In the genomic region with DNA sequence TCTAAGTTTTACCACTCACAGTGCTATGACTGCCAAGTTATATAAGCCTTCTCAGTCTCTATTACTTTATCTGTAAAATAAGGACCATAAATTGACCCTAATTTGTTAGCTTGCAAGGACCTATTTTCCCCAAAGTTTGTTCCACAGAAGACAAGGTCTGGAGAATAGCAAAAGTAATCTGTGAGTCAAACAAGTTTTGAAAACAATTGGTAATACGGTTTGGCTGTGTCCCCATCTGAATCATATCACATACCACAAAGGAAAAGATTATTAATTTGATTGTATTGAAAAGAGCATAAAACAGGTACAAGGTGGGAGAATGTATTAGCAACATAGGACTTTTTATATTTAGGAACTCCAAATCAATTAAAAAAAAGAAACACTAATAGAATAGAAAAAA, we compare ENCODE assay signal across 2 cellular contexts.
TF ChIP-seq lines count a peak whose summit lies in the region.

No MANE protein-coding gene starts in this region.

TF ChIP-seq in SK-N-SH, 30 proteins besides CTCF, POLR2A, EP300 and RAD21:
- TF ChIP-seq NFIC (IDR thresholded peaks at IDR 0.05; ENCODE audit: borderline replicate concordance) (no peak; the same call in 1 of the 2 replicates), EZH2phosphoT487 (IDR thresholded peaks at IDR 0.05; ENCODE audit: borderline replicate concordance, low read depth) (no peak), JUND (IDR thresholded peaks at IDR 0.05) (peak; percentile 16; the same call in 1 of the 2 replicates), MEF2A (IDR thresholded peaks at IDR 0.05; ENCODE audit: borderline replicate concordance, low read depth) (no peak), RFX5 (IDR thresholded peaks at IDR 0.05; ENCODE audit: low read length) (no peak), YY1 (IDR thresholded peaks at IDR 0.05; ENCODE audit: low read depth) (no peak), TCF12 (IDR thresholded peaks at IDR 0.05) (peak; percentile 54; the same call in 1 of the 2 replicates), POLR2AphosphoS5 (IDR thresholded peaks at IDR 0.05; ENCODE audit: low read depth, low read length) (no peak), FOSL2 (IDR thresholded peaks at IDR 0.05; ENCODE audit: borderline replicate concordance, low read depth) (no peak), FOXJ3 (CRISPR knock-in tag; IDR thresholded peaks at IDR 0.05) (no peak), MXI1 (IDR thresholded peaks at IDR 0.05; ENCODE audit: low read depth, low read length) (no peak)
- TF ChIP-seq, protein P1, sequence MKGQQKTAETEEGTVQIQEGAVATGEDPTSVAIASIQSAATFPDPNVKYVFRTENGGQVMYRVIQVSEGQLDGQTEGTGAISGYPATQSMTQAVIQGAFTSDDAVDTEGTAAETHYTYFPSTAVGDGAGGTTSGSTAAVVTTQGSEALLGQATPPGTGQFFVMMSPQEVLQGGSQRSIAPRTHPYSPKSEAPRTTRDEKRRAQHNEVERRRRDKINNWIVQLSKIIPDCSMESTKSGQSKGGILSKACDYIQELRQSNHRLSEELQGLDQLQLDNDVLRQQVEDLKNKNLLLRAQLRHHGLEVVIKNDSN (IDR thresholded peaks at IDR 0.05; ENCODE audit: borderline replicate concordance, low read depth), result no peak
- TF ChIP-seq, protein P2, sequence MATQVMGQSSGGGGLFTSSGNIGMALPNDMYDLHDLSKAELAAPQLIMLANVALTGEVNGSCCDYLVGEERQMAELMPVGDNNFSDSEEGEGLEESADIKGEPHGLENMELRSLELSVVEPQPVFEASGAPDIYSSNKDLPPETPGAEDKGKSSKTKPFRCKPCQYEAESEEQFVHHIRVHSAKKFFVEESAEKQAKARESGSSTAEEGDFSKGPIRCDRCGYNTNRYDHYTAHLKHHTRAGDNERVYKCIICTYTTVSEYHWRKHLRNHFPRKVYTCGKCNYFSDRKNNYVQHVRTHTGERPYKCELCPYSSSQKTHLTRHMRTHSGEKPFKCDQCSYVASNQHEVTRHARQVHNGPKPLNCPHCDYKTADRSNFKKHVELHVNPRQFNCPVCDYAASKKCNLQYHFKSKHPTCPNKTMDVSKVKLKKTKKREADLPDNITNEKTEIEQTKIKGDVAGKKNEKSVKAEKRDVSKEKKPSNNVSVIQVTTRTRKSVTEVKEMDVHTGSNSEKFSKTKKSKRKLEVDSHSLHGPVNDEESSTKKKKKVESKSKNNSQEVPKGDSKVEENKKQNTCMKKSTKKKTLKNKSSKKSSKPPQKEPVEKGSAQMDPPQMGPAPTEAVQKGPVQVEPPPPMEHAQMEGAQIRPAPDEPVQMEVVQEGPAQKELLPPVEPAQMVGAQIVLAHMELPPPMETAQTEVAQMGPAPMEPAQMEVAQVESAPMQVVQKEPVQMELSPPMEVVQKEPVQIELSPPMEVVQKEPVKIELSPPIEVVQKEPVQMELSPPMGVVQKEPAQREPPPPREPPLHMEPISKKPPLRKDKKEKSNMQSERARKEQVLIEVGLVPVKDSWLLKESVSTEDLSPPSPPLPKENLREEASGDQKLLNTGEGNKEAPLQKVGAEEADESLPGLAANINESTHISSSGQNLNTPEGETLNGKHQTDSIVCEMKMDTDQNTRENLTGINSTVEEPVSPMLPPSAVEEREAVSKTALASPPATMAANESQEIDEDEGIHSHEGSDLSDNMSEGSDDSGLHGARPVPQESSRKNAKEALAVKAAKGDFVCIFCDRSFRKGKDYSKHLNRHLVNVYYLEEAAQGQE (IDR thresholded peaks at IDR 0.05; ENCODE audit: low read depth, low read length), result no peak
- TF ChIP-seq, protein P3, sequence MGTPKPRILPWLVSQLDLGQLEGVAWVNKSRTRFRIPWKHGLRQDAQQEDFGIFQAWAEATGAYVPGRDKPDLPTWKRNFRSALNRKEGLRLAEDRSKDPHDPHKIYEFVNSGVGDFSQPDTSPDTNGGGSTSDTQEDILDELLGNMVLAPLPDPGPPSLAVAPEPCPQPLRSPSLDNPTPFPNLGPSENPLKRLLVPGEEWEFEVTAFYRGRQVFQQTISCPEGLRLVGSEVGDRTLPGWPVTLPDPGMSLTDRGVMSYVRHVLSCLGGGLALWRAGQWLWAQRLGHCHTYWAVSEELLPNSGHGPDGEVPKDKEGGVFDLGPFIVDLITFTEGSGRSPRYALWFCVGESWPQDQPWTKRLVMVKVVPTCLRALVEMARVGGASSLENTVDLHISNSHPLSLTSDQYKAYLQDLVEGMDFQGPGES (IDR thresholded peaks at IDR 0.05; ENCODE audit: low read depth, low read length), result no peak
- TF ChIP-seq, protein P4, sequence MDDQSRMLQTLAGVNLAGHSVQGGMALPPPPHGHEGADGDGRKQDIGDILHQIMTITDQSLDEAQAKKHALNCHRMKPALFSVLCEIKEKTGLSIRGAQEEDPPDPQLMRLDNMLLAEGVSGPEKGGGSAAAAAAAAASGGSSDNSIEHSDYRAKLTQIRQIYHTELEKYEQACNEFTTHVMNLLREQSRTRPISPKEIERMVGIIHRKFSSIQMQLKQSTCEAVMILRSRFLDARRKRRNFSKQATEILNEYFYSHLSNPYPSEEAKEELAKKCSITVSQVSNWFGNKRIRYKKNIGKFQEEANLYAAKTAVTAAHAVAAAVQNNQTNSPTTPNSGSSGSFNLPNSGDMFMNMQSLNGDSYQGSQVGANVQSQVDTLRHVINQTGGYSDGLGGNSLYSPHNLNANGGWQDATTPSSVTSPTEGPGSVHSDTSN (IDR thresholded peaks at IDR 0.05), result peak; percentile 20; the same call in 1 of the 2 replicates
- TF ChIP-seq, protein P5, sequence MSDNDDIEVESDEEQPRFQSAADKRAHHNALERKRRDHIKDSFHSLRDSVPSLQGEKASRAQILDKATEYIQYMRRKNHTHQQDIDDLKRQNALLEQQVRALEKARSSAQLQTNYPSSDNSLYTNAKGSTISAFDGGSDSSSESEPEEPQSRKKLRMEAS (IDR thresholded peaks at IDR 0.05; ENCODE audit: low read depth), result no peak

TF ChIP-seq in SK-N-SH treated with all-trans-retinoic acid at 6 μM for 48 hours, 23 proteins besides CTCF, POLR2A, EP300 and RAD21:
- no peak for TF ChIP-seq ZFP3 (CRISPR knock-in tag; IDR thresholded peaks at IDR 0.05)
- TF ChIP-seq TCF4 (CRISPR knock-in tag; IDR thresholded peaks at IDR 0.05; ENCODE audit: borderline replicate concordance), result no peak
- no peak for TF ChIP-seq OSR1 (CRISPR knock-in tag; IDR thresholded peaks at IDR 0.05)
- TF ChIP-seq, protein P6, sequence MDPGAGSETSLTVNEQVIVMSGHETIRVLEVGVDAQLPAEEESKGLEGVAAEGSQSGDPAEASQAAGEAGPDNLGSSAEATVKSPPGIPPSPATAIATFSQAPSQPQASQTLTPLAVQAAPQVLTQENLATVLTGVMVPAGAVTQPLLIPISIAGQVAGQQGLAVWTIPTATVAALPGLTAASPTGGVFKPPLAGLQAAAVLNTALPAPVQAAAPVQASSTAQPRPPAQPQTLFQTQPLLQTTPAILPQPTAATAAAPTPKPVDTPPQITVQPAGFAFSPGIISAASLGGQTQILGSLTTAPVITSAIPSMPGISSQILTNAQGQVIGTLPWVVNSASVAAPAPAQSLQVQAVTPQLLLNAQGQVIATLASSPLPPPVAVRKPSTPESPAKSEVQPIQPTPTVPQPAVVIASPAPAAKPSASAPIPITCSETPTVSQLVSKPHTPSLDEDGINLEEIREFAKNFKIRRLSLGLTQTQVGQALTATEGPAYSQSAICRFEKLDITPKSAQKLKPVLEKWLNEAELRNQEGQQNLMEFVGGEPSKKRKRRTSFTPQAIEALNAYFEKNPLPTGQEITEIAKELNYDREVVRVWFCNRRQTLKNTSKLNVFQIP (CRISPR knock-in tag; IDR thresholded peaks at IDR 0.05; ENCODE audit: borderline replicate concordance, low read depth), result no peak
- TF ChIP-seq TOX (CRISPR knock-in tag; IDR thresholded peaks at IDR 0.05; ENCODE audit: borderline replicate concordance), result no peak
- TF ChIP-seq, protein P7, sequence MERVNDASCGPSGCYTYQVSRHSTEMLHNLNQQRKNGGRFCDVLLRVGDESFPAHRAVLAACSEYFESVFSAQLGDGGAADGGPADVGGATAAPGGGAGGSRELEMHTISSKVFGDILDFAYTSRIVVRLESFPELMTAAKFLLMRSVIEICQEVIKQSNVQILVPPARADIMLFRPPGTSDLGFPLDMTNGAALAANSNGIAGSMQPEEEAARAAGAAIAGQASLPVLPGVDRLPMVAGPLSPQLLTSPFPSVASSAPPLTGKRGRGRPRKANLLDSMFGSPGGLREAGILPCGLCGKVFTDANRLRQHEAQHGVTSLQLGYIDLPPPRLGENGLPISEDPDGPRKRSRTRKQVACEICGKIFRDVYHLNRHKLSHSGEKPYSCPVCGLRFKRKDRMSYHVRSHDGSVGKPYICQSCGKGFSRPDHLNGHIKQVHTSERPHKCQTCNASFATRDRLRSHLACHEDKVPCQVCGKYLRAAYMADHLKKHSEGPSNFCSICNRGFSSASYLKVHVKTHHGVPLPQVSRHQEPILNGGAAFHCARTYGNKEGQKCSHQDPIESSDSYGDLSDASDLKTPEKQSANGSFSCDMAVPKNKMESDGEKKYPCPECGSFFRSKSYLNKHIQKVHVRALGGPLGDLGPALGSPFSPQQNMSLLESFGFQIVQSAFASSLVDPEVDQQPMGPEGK (CRISPR knock-in tag; IDR thresholded peaks at IDR 0.05; ENCODE audit: borderline replicate concordance), result no peak
- no peak for TF ChIP-seq CSDC2 (CRISPR knock-in tag; IDR thresholded peaks at IDR 0.05)
- TF ChIP-seq ARNTL (CRISPR knock-in tag; IDR thresholded peaks at IDR 0.05; ENCODE audit: borderline replicate concordance, low read depth), result no peak
- no peak for TF ChIP-seq ZFP30 (CRISPR knock-in tag; IDR thresholded peaks at IDR 0.05)
- TF ChIP-seq, protein P8, sequence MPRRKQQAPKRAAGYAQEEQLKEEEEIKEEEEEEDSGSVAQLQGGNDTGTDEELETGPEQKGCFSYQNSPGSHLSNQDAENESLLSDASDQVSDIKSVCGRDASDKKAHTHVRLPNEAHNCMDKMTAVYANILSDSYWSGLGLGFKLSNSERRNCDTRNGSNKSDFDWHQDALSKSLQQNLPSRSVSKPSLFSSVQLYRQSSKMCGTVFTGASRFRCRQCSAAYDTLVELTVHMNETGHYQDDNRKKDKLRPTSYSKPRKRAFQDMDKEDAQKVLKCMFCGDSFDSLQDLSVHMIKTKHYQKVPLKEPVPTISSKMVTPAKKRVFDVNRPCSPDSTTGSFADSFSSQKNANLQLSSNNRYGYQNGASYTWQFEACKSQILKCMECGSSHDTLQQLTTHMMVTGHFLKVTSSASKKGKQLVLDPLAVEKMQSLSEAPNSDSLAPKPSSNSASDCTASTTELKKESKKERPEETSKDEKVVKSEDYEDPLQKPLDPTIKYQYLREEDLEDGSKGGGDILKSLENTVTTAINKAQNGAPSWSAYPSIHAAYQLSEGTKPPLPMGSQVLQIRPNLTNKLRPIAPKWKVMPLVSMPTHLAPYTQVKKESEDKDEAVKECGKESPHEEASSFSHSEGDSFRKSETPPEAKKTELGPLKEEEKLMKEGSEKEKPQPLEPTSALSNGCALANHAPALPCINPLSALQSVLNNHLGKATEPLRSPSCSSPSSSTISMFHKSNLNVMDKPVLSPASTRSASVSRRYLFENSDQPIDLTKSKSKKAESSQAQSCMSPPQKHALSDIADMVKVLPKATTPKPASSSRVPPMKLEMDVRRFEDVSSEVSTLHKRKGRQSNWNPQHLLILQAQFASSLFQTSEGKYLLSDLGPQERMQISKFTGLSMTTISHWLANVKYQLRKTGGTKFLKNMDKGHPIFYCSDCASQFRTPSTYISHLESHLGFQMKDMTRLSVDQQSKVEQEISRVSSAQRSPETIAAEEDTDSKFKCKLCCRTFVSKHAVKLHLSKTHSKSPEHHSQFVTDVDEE (CRISPR knock-in tag; IDR thresholded peaks at IDR 0.05), result no peak
- TF ChIP-seq ZC3H10 (CRISPR knock-in tag; IDR thresholded peaks at IDR 0.05), result no peak
- TF ChIP-seq, protein P9, sequence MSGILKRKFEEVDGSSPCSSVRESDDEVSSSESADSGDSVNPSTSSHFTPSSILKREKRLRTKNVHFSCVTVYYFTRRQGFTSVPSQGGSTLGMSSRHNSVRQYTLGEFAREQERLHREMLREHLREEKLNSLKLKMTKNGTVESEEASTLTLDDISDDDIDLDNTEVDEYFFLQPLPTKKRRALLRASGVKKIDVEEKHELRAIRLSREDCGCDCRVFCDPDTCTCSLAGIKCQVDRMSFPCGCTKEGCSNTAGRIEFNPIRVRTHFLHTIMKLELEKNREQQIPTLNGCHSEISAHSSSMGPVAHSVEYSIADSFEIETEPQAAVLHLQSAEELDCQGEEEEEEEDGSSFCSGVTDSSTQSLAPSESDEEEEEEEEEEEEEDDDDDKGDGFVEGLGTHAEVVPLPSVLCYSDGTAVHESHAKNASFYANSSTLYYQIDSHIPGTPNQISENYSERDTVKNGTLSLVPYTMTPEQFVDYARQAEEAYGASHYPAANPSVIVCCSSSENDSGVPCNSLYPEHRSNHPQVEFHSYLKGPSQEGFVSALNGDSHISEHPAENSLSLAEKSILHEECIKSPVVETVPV (CRISPR knock-in tag; IDR thresholded peaks at IDR 0.05), result no peak
- TF ChIP-seq ZNF70 (CRISPR knock-in tag; IDR thresholded peaks at IDR 0.05), result no peak
- no peak for TF ChIP-seq GLIS3 (CRISPR knock-in tag; IDR thresholded peaks at IDR 0.05)
- TF ChIP-seq RARB (CRISPR knock-in tag; IDR thresholded peaks at IDR 0.05), result no peak
- TF ChIP-seq ZNF8 (CRISPR knock-in tag; IDR thresholded peaks at IDR 0.05), result no peak
